Comparison of ENCODE assay signal across 15 cellular contexts in genomic region chr1:119947468-119947867, GRCh38. TPM values are rescaled to one million over a fixed set of nuclear protein-coding genes. Genes with fewer than 3 reads are reported as not detected.
DNase-seq lines count a peak whose midpoint lies in the region; ATAC-seq and TF ChIP-seq lines count a peak whose summit lies in the region.
"Had no signal": no experiment of that assay in that cellular context is flagged by ENCODE, and none has a peak within 500 bp of the region (broad histone marks: within the 10 kb centered on the region; RNA-seq: fewer than 3 reads in every experiment).

No MANE protein-coding gene starts in this region.

- ATAC-seq in RWPE2 (ENCODE audit: low read depth) (peak; percentile 58; the same call in 2 of the 3 replicates), gastroesophageal sphincter (no peak), HG03442 (IDR thresholded peaks at IDR 0.05; ENCODE audit: unreplicated experiment) (no peak)
- ATAC-seq: gastrocnemius medialis; stimulated activated naive CD8-positive, alpha-beta T cell treated with anti-CD3 and anti-CD28 coated beads, Interleukin-15, Interleukin-2, amounts not matched to agents 100 U/mL and 50 U/mL, for 24 hours had no signal

- TF ChIP-seq CTCF in RWPE2 (IDR thresholded peaks at IDR 0.05; ENCODE audit: poor library complexity, severe bottlenecking) = no peak
- TF ChIP-seq CTCF in epithelial cell of esophagus (IDR thresholded peaks at IDR 0.05; ENCODE audit: insufficient read depth, low read depth, low read length, missing control alignments) = no peak
- no peak for TF ChIP-seq CTCF in gastroesophageal sphincter (IDR thresholded peaks at IDR 0.05)

- no peak overlapping the region for H3K27ac ChIP-seq in RWPE2 (ENCODE audit: poor library complexity, severe bottlenecking)
- H3K27ac ChIP-seq in gastroesophageal sphincter = peak overlapping the region in 2 of 4 donors; percentile 16 to 17
- H3K27ac ChIP-seq: gastrocnemius medialis, HL-60 had no signal

- WGBS in gastroesophageal sphincter (ENCODE audit: low coverage in 1 of 2), 2 donors = 37 to 52% methylated on average over 3 of the region's 3 CpGs

- H3K27me3 ChIP-seq in RWPE2 (ENCODE audit: insufficient read depth, poor library complexity, severe bottlenecking) (no peaks in the 10 kb centered on the region), gastroesophageal sphincter (no peaks in the 10 kb centered on the region)
- H3K27me3 ChIP-seq: gastrocnemius medialis had no signal

- TF ChIP-seq POLR2A in gastroesophageal sphincter (IDR thresholded peaks at IDR 0.05) = no peak

- peaks cover 3% of the 10 kb centered on the region for H3K4me1 ChIP-seq in RWPE2 (ENCODE audit: insufficient read depth, poor library complexity, severe bottlenecking)
- peaks cover 0 to 34% (median 0%) of the 10 kb centered on the region in 3 donors for H3K4me1 ChIP-seq in gastroesophageal sphincter
- H3K4me1 ChIP-seq: gastrocnemius medialis had no signal

- no peaks in the 10 kb centered on the region for H3K9me3 ChIP-seq in RWPE2 (ENCODE audit: severe bottlenecking)
- H3K9me3 ChIP-seq in gastroesophageal sphincter = no peaks in the 10 kb centered on the region
- H3K9me3 ChIP-seq: gastrocnemius medialis had no signal

- no peak overlapping the region for H3K4me3 ChIP-seq in RWPE2 (ENCODE audit: severe bottlenecking)
- H3K4me3 ChIP-seq in epithelial cell of esophagus (ENCODE audit: low read length) = no peak overlapping the region
- H3K4me3 ChIP-seq in gastroesophageal sphincter = no peak overlapping the region
- H3K4me3 ChIP-seq: gastrocnemius medialis had no signal

- H3K36me3 ChIP-seq in RWPE2 (ENCODE audit: low read depth) (peaks cover 49% of the 10 kb centered on the region), gastroesophageal sphincter (peaks cover 0 to 50% of the 10 kb centered on the region in 2 donors)

- TF ChIP-seq EP300 in gastroesophageal sphincter (IDR thresholded peaks at IDR 0.05) = no peak

- DNase-seq in EL (peak; percentile 90), RWPE2 (ENCODE audit: low spot score) (no peak), epithelial cell of esophagus (ENCODE audit: low read depth) (peak; percentile 62), non-pigmented ciliary epithelial cell (ENCODE audit: low read depth) (peak; percentile 78), HUDEP-2 (lab: John Stamatoyannopoulos, UW; ENCODE audit: unreplicated experiment in 76 of 76) (no peak), GM19240 (ENCODE audit: insufficient read length, low spot score) (no peak)
- DNase-seq: activated naive CD4-positive, alpha-beta T cell treated with anti-CD3 and anti-CD28 coated beads, Interleukin-2, amount 10 ng/mL, durations not matched to agents 7 days and 5 days; CD4-positive, alpha-beta memory T cell; gastrocnemius medialis; H9; stimulated activated naive CD8-positive, alpha-beta T cell treated with anti-CD3 and anti-CD28 coated beads, Interleukin-15, Interleukin-2, amounts not matched to agents 100 U/mL and 50 U/mL, for 24 hours had no signal

RNA-seq across cellular contexts. Expression of gene ADAM30, which starts 51.2 kb away (rescaled TPM):
- not detected for total RNA-seq in gastroesophageal sphincter
- total RNA-seq: CD4-positive, alpha-beta memory T cell; gastrocnemius medialis; H9; WTC11 had no signal

Comparison
In these comparisons a context has a peak if more than half of its experiments do, and no peak if none do; other contexts are left out.
1. DNase-seq: peak in EL (single experiment), epithelial cell of esophagus (single experiment) and non-pigmented ciliary epithelial cell (single experiment); none in RWPE2 (single experiment), HUDEP-2 (0 of 76) and GM19240 (single experiment).